ENCODE assay signal across 9 cellular contexts in genomic region chr11:68905421-68906360, GRCh38. TPM values are rescaled to one million over a fixed set of nuclear protein-coding genes. Genes with fewer than 3 reads are reported as not detected.
DNase-seq lines count a peak whose midpoint lies in the region; ATAC-seq and TF ChIP-seq lines count a peak whose summit lies in the region.
"Had no signal": no experiment of that assay in that cellular context is flagged by ENCODE, and none has a peak within 500 bp of the region (broad histone marks: within the 10 kb centered on the region; RNA-seq: fewer than 3 reads in every experiment).

No MANE protein-coding gene starts in this region.

- peaks cover 9% of the 10 kb centered on the region; the same call in 1 of the 2 replicates for H3K36me3 ChIP-seq in GM23248 (ENCODE audit: low read depth)
- H3K36me3 ChIP-seq in OCI-LY3 (replicated peaks; ENCODE audit: low read depth, low read length), result peaks cover 11% of the 10 kb centered on the region
- H3K36me3 ChIP-seq in endodermal cell (ENCODE audit: control insufficient read depth, insufficient read depth, low read length), result peaks cover 29% of the 10 kb centered on the region
- peaks cover 8 to 57% of the 10 kb centered on the region in 2 donors for H3K36me3 ChIP-seq in psoas muscle (ENCODE audit: insufficient read depth in 1 of 2, low read depth in 1 of 2)

- H3K27ac ChIP-seq in GM23248, result no peak overlapping the region
- H3K27ac ChIP-seq in OCI-LY3 (ENCODE audit: low read length), result no peak overlapping the region
- no peak overlapping the region for H3K27ac ChIP-seq in endodermal cell (ENCODE audit: low read depth, low read length)
- no peak overlapping the region for H3K27ac ChIP-seq in psoas muscle

- H3K4me3 ChIP-seq in GM23248 (peak overlapping the region; percentile 98), OCI-LY3 (ENCODE audit: low read length) (peak overlapping the region; percentile 92; the same call in 1 of the 2 replicates), endodermal cell (ENCODE audit: low read length) (peak overlapping the region; percentile 92), psoas muscle (peak overlapping the region; percentile 100)

- no peak for TF ChIP-seq CTCF in OCI-LY3 (IDR thresholded peaks at IDR 0.05; ENCODE audit: low read depth, low read length)
- no peak for TF ChIP-seq CTCF in endodermal cell (conservative IDR thresholded peaks at IDR 0.05)
- no peak for TF ChIP-seq CTCF in psoas muscle (IDR thresholded peaks at IDR 0.05)

- no peaks in the 10 kb centered on the region for H3K27me3 ChIP-seq in GM23248 (replicated peaks; ENCODE audit: insufficient read depth)
- H3K27me3 ChIP-seq in OCI-LY3 (ENCODE audit: low read depth, low read length), result no peaks in the 10 kb centered on the region
- no peaks in the 10 kb centered on the region for H3K27me3 ChIP-seq in endodermal cell (ENCODE audit: control insufficient read depth, insufficient read depth, low read length, poor library complexity, severe bottlenecking)
- H3K27me3 ChIP-seq in psoas muscle (ENCODE audit: insufficient read depth in 3 of 3, low read length in 2 of 3), result no peaks in the 10 kb centered on the region

- H3K79me2 ChIP-seq in GM23248 (ENCODE audit: insufficient read depth) (peaks cover 72% of the 10 kb centered on the region), OCI-LY3 (ENCODE audit: low read length) (peaks cover 62% of the 10 kb centered on the region)

- H3K4me1 Mint-ChIP-seq in endodermal cell, result peaks cover 20% of the 10 kb centered on the region

- H3K9me3 Mint-ChIP-seq in endodermal cell, result no peaks in the 10 kb centered on the region

- H3K4me3 Mint-ChIP-seq in endodermal cell, result peak overlapping the region; percentile 93

- WGBS in GM23248 (ENCODE audit: low coverage in 1 of 2, low lambda C conversion rate in 2 of 2, missing lambda C conversion rate in 2 of 2), 2 experiments, result 84 to 88% methylated on average over 23 of the region's 23 CpGs
- WGBS in endodermal cell (ENCODE audit: insufficient coverage in 1 of 2, insufficient read length in 1 of 2), 2 experiments, result 92 to 93% methylated on average over 18 to 23 of the region's 23 CpGs
- WGBS in psoas muscle, 3 donors, result 84 to 91% (median 87%) methylated on average over 23 of the region's 23 CpGs

- no peaks in the 10 kb centered on the region for H3K27me3 Mint-ChIP-seq in endodermal cell (ENCODE audit: insufficient read depth)

- in situ Hi-C loops in GM23248 (cut with MboI), result no loop called here

- H3K4me2 ChIP-seq in GM23248 (ENCODE audit: unreplicated experiment), result peak overlapping the region; percentile 96
- peak overlapping the region; percentile 52 for H3K4me2 ChIP-seq in OCI-LY3 (ENCODE audit: low read length)

- 0 out of 2 replicates have a peak, but pooled peaks cover 4% of the 10 kb centered on the region for H3F3A ChIP-seq in GM23248 (ENCODE audit: insufficient read depth)

- intact Hi-C loops in psoas muscle (cut with DNase I), result loop anchor here in 1 of 2 donors (10.0 kb wide), 1 partner anchor 139 kb away; the partner anchor contains the start of gene TPCN2

- H4K20me1 ChIP-seq in GM23248 (ENCODE audit: insufficient read depth) (no peaks in the 10 kb centered on the region), OCI-LY3 (ENCODE audit: insufficient read depth, low read length) (no peaks in the 10 kb centered on the region; the same call in 1 of the 2 replicates)

- no peak overlapping the region for H3K27ac Mint-ChIP-seq in endodermal cell

- no peaks in the 10 kb centered on the region for H3K9me2 ChIP-seq in GM23248 (ENCODE audit: insufficient read depth)

- H3K9me3 ChIP-seq in GM23248 (ENCODE audit: low read depth) (no peaks in the 10 kb centered on the region), OCI-LY3 (ENCODE audit: insufficient read depth, low read length) (no peaks in the 10 kb centered on the region), endodermal cell (ENCODE audit: control insufficient read depth, low read length) (no peaks in the 10 kb centered on the region), psoas muscle (no peaks in the 10 kb centered on the region)

- ATAC-seq in psoas muscle, result no peak
- no peak for ATAC-seq in HG03442 (IDR thresholded peaks at IDR 0.05; ENCODE audit: unreplicated experiment)

- H3K36me3 Mint-ChIP-seq in endodermal cell (ENCODE audit: low read depth), result peaks cover 35% of the 10 kb centered on the region

- DNase-seq in GM23248 (no peak), endodermal cell (no peak), psoas muscle (no peak), NCI-H2196 (lab: John Stamatoyannopoulos, UW; ENCODE audit: unreplicated experiment) (no peak), H4 (ENCODE audit: low spot score) (no peak)
- DNase-seq: activated CD8-positive, alpha-beta memory T cell treated with anti-CD3 and anti-CD28 coated beads for 24 hours; effector CD8-positive, alpha-beta T cell had no signal

- peak overlapping the region; percentile 92 for H3K9ac ChIP-seq in GM23248
- no peak overlapping the region for H3K9ac ChIP-seq in OCI-LY3 (ENCODE audit: low read length)
- H3K9ac ChIP-seq in endodermal cell (ENCODE audit: extremely low read depth, low read length, poor library complexity, severe bottlenecking), result no peak overlapping the region

- H3K4me1 ChIP-seq in GM23248 (ENCODE audit: insufficient read depth) (peaks cover 6% of the 10 kb centered on the region; the same call in 1 of the 2 replicates), OCI-LY3 (ENCODE audit: low read length) (peaks cover 19% of the 10 kb centered on the region), endodermal cell (ENCODE audit: control insufficient read depth, insufficient read depth, low read length) (no peaks in the 10 kb centered on the region), psoas muscle (peaks cover 29% of the 10 kb centered on the region)

- no peak overlapping the region for H2AFZ ChIP-seq in GM23248
- no peak overlapping the region for H2AFZ ChIP-seq in OCI-LY3 (ENCODE audit: low read depth, low read length)

RNA-seq across cellular contexts. Expression of gene IGHMBP2, which starts 2.0 kb away (rescaled TPM):
- total RNA-seq in GM23248 (2014; rRNA removed; shearing (Covaris generic)), result 5.2 and 5.8 TPM in 2 replicates
- polyA plus RNA-seq in GM23248 (2016; fragmentation: Nextera tagmentation; extraction: Ambion mirVana), result 7.2 and 9.3 TPM in 2 replicates
- 10 to 100 TPM; 23.9 to 28.3 TPM for total RNA-seq in endodermal cell
- 16.2 TPM for polyA plus RNA-seq in endodermal cell (2013, experiment 1 of 2)
- 12.4 TPM for polyA plus RNA-seq in endodermal cell (2013, experiment 2 of 2)
- 10 to 100 TPM; 12.1 to 18.4 (median 13.0) TPM for total RNA-seq in psoas muscle
- 10 to 100 TPM; 12.4 to 19.0 (median 17.7) TPM for polyA plus RNA-seq in psoas muscle
- total RNA-seq in H4 (2014; rRNA removed; shearing (Covaris generic)), result 3.3 and 5.3 TPM in 2 replicates

RNA-seq across cellular contexts. Expression of gene MRPL21, which starts 2.1 kb away (rescaled TPM):
- total RNA-seq in GM23248 (2014; rRNA removed; shearing (Covaris generic)), result 22.6 and 45.0 TPM in 2 replicates
- polyA plus RNA-seq in GM23248 (2016; fragmentation: Nextera tagmentation; extraction: Ambion mirVana) (122 and 126 TPM in 2 replicates), psoas muscle (100 to 1,000 TPM; 108 to 181 (median 127) TPM)
- total RNA-seq in endodermal cell (10 to 100 TPM; 63.8 to 64.9 TPM), psoas muscle (100 to 1,000 TPM in 1 of 4 donors, 10 to 100 TPM in 3; 59.2 to 104 (median 70.8) TPM)
- polyA plus RNA-seq in endodermal cell (2013, experiment 1 of 2), result 58.7 TPM
- polyA plus RNA-seq in endodermal cell (2013, experiment 2 of 2), result 54.7 TPM
- total RNA-seq in H4 (2014; rRNA removed; shearing (Covaris generic)), result 110 and 148 TPM in 2 replicates
